Comparison of ENCODE assay signal across 7 cellular contexts in the genomic region with DNA sequence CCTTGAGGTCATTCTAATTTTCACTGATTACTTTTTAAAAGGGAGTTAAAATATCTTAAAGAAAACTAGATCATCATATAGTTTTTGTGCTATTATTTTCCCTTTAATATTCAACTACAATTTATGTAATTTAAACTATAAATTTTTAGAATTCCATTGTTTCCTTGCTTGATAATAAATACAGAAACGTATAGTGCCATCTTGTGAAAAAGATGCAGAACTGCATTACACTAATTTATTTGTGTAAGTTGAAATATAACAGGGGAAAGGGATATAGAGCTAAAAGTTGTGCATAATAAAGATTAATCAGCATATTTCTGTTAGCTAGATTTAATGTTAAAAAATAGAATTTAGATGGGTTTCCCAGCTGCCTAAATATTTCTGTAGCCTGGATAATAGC.
DNase-seq lines count a peak whose midpoint lies in the region; ATAC-seq and TF ChIP-seq lines count a peak whose summit lies in the region.

No MANE protein-coding gene starts in this region.

- no peak overlapping the region for H3K4me3 Mint-ChIP-seq in progenitor cell of endocrine pancreas (ENCODE audit: low read depth)
- H3K4me3 Mint-ChIP-seq in stimulated activated memory B cell treated with anti-CD40 and anti-IgM and Interleukin-4, amounts not matched to agents 10 μg/mL and 1 μg/mL and 100 μg/mL, for 72 hours = no peak overlapping the region

- H3K27me3 Mint-ChIP-seq in progenitor cell of endocrine pancreas = peaks cover 8% of the 10 kb centered on the region
- peaks cover 24% of the 10 kb centered on the region for H3K27me3 Mint-ChIP-seq in stimulated activated memory B cell treated with anti-CD40 and anti-IgM and Interleukin-4, amounts not matched to agents 10 μg/mL and 1 μg/mL and 100 μg/mL, for 72 hours

- no peak overlapping the region for H3K4me3 ChIP-seq in GM12864 (ENCODE audit: low read depth, low read length)
- no peak overlapping the region for H3K4me3 ChIP-seq in cardiac fibroblast (replicated peaks in 1 of 2; ENCODE audit: low read depth in 2 of 2, low read length in 2 of 2)

- DNase-seq in GM12864 (ENCODE audit: low read depth) (no peak), NCI-H146 treated with DMSO at 0.1 percent for 48 hours (lab: John Stamatoyannopoulos, UW; ENCODE audit: unreplicated experiment) (peak; percentile 41), cardiac fibroblast (ENCODE audit: low read depth in 2 of 2) (peak; percentile 30 to 31), progenitor cell of endocrine pancreas (ENCODE audit: low spot score, unreplicated experiment) (no peak), NCI-H1436 (lab: John Stamatoyannopoulos, UW) (no peak), sciatic nerve (ENCODE audit: low spot score) (no peak)

- H3K36me3 Mint-ChIP-seq in progenitor cell of endocrine pancreas (ENCODE audit: insufficient read depth) = peaks cover 2% of the 10 kb centered on the region
- H3K36me3 Mint-ChIP-seq in stimulated activated memory B cell treated with anti-CD40 and anti-IgM and Interleukin-4, amounts not matched to agents 10 μg/mL and 1 μg/mL and 100 μg/mL, for 72 hours = no peaks in the 10 kb centered on the region

- ATAC-seq in sciatic nerve = no peak
- no peak for ATAC-seq in stimulated activated memory B cell treated with anti-CD40 and anti-IgM and Interleukin-4, amounts not matched to agents 10 μg/mL and 1 μg/mL and 100 μg/mL, for 72 hours

- intact Hi-C loops in sciatic nerve (cut with DNase I) = no loop called here

- H3K4me1 Mint-ChIP-seq in progenitor cell of endocrine pancreas (ENCODE audit: low read depth) = peaks cover 7% of the 10 kb centered on the region
- H3K4me1 Mint-ChIP-seq in stimulated activated memory B cell treated with anti-CD40 and anti-IgM and Interleukin-4, amounts not matched to agents 10 μg/mL and 1 μg/mL and 100 μg/mL, for 72 hours = no peaks in the 10 kb centered on the region

- no peak overlapping the region for H3K27ac Mint-ChIP-seq in progenitor cell of endocrine pancreas
- H3K27ac Mint-ChIP-seq in stimulated activated memory B cell treated with anti-CD40 and anti-IgM and Interleukin-4, amounts not matched to agents 10 μg/mL and 1 μg/mL and 100 μg/mL, for 72 hours = no peak overlapping the region

- peak; percentile 30 for TF ChIP-seq CTCF in GM12864 (IDR thresholded peaks at IDR 0.05; ENCODE audit: low read depth, low read length, missing control alignments)
- TF ChIP-seq CTCF in cardiac fibroblast (IDR thresholded peaks at IDR 0.05; ENCODE audit: low read depth, low read length) = peak; percentile 48
- TF ChIP-seq CTCF in progenitor cell of endocrine pancreas (IDR thresholded peaks at IDR 0.05; ENCODE audit: unreplicated experiment) = peak; percentile 74

- H3K9me3 Mint-ChIP-seq in progenitor cell of endocrine pancreas (ENCODE audit: low read depth) = peaks cover 4% of the 10 kb centered on the region
- H3K9me3 Mint-ChIP-seq in stimulated activated memory B cell treated with anti-CD40 and anti-IgM and Interleukin-4, amounts not matched to agents 10 μg/mL and 1 μg/mL and 100 μg/mL, for 72 hours = peaks cover 3% of the 10 kb centered on the region

Comparison
In these comparisons a context has a peak if more than half of its experiments do, and no peak if none do; other contexts are left out.
1. DNase-seq: peak in NCI-H146 treated with DMSO at 0.1 percent for 48 hours (single experiment) and cardiac fibroblast (2 of 2); none in GM12864 (single experiment), progenitor cell of endocrine pancreas (single experiment), NCI-H1436 (single experiment) and sciatic nerve (single experiment).
2. Peak in every context shown above with its lines, with median percentiles within 50 percentile points of each other: CTCF ChIP-seq.